Comparison of ENCODE assay signal across 3 cellular contexts in the genomic region with DNA sequence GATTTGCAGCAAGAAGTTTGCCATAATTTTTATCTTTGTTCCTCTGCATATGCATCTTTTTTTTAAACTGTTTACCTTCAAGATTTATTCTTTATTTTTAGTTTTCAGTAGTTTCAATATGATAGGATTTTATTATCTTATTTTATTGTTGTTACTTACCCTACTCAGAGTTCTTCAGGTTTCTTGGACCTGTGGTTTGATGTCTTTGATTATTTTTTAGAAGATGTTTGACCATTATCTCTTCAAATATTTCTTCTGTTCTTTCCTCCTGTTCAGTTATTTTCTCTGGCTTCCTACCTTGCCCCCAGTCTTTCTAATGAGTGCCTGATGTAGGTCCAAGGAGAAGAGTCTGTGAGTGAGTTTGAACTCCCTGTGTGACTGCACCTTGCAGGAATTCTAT.
"Had no signal": no experiment of that assay in that cellular context is flagged by ENCODE, and none has a peak within 500 bp of the region (broad histone marks: within the 10 kb centered on the region; RNA-seq: fewer than 3 reads in every experiment).

No MANE protein-coding gene starts in this region.

- H3K4me3 ChIP-seq: GM12878 had no signal

- DNase-seq: GDM1, GF-D8 had no signal
